ENCODE assay signal across 8 cellular contexts in the genomic region with DNA sequence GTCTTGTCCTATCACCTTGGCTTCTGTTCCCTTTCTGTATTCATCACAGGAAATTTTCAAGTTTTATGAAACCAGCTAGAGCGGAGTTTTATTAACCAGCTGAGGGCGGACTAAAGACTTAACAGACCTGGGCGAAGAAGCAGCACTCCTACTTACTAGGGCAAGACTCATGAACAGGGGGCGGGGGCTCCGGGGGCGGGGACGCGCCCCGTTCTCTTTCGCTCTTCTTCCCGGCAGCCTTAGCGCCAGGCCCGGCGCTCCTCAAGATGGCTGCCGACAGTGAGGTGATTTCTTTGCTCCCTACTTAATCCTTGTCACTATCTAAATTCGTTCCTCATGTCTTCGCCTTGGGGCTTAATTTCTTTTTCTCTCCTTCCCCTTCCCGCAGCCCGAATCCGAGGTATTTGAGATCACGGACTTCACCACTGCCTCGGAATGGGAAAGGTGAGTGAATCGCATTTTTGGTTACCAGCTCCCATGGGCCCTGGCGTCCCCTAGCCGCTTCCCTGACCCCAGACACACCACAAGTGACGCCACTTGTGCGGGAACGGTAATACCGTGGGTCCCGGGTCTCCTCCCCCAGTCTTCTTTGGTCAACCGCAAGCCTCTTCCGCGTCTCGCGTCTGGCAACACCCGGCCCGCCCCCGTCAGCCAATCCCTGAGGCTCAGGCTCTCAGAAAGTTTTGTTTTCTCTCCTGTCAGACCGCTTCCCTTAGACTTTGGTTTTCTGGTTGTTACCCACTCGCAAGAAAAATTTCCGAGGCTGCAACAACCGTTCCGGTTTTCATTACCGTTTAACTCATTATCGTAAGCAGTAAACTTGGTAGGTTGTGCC. TPM values are rescaled to one million over a fixed set of nuclear protein-coding genes. Genes with fewer than 3 reads are reported as not detected.
DNase-seq lines count a peak whose midpoint lies in the region; ATAC-seq and TF ChIP-seq lines count a peak whose summit lies in the region.

A gene (plus strand): TSS at position 251 of the 835 bp plus-strand sequence. CDS start 16 bp downstream, at position 267.

- H3K36me3 ChIP-seq in ascending aorta = peaks cover 0 to 6% of the 10 kb centered on the region in 2 donors
- H3K36me3 ChIP-seq in rectal smooth muscle tissue (ENCODE audit: control insufficient read depth, insufficient read depth, low read length) = no peaks in the 10 kb centered on the region
- H3K36me3 ChIP-seq in vagina = no peaks in the 10 kb centered on the region

- H3K9me3 ChIP-seq in ascending aorta = no peaks in the 10 kb centered on the region
- H3K9me3 ChIP-seq in vagina = no peaks in the 10 kb centered on the region

- TF ChIP-seq CTCF in ascending aorta (IDR thresholded peaks at IDR 0.05) = no peak
- TF ChIP-seq CTCF in vagina (IDR thresholded peaks at IDR 0.05) = no peak

- intact Hi-C loops in ascending aorta (cut with DNase I) (loop anchor here (1.0 to 10.0 kb wide), 5 partner anchors 135 to 933 kb away; a partner anchor contains a TSS), vagina (cut with DNase I) (no loop called here)

- H3K9ac ChIP-seq in rectal smooth muscle tissue (ENCODE audit: low read length) = peak within 1 kb of the TSS; percentile 93

- peaks cover 17% of the 10 kb centered on the region for H3K36me3 Mint-ChIP-seq in T-helper 2 cell treated with Interferon-gamma antibody and Interleukin-4, amounts not matched to agents 5 μg/mL and 100 μg/mL, for 36 hours (ENCODE audit: low read depth)

- peaks cover 38% of the 10 kb centered on the region for H3K4me1 Mint-ChIP-seq in T-helper 2 cell treated with Interferon-gamma antibody and Interleukin-4, amounts not matched to agents 5 μg/mL and 100 μg/mL, for 36 hours (ENCODE audit: low read depth)

- no peaks in the 10 kb centered on the region for H3K9me3 Mint-ChIP-seq in T-helper 2 cell treated with Interferon-gamma antibody and Interleukin-4, amounts not matched to agents 5 μg/mL and 100 μg/mL, for 36 hours

- H3K27ac ChIP-seq in ascending aorta = peak within 1 kb of the TSS; percentile 96 to 97
- H3K27ac ChIP-seq in rectal smooth muscle tissue (ENCODE audit: low read depth, low read length) = peak within 1 kb of the TSS; percentile 96
- H3K27ac ChIP-seq in vagina = peak within 1 kb of the TSS; percentile 97

- peaks cover 2% of the 10 kb centered on the region for H3K27me3 Mint-ChIP-seq in T-helper 2 cell treated with Interferon-gamma antibody and Interleukin-4, amounts not matched to agents 5 μg/mL and 100 μg/mL, for 36 hours (ENCODE audit: low read depth)

- DNase-seq in NCI-H2029 (lab: John Stamatoyannopoulos, UW) (peak; percentile 59), ascending aorta (ENCODE audit: low spot score in 2 of 2) (peak; percentile 33 to 90), hepatic stellate cell (ENCODE audit: low spot score) (peak; percentile 88), vagina (ENCODE audit: extremely low spot score in 2 of 2) (no peak)
- peak; percentile 96 for DNase-seq in T-helper 2 cell treated with Interferon-gamma antibody and Interleukin-4, amounts not matched to agents 5 μg/mL and 100 μg/mL, for 36 hours (ENCODE audit: low spot score)

- peak within 1 kb of the TSS; percentile 100 for H3K27ac Mint-ChIP-seq in T-helper 2 cell treated with Interferon-gamma antibody and Interleukin-4, amounts not matched to agents 5 μg/mL and 100 μg/mL, for 36 hours

- peak in 1 of 2 donors; percentile 53 for TF ChIP-seq POLR2A in vagina (IDR thresholded peaks at IDR 0.05)

- H3K4me3 ChIP-seq in ascending aorta = peak within 1 kb of the TSS; percentile 71 to 75
- H3K4me3 ChIP-seq in rectal smooth muscle tissue (ENCODE audit: low read length) = peak within 1 kb of the TSS; percentile 94
- peak within 1 kb of the TSS; percentile 88 to 93 for H3K4me3 ChIP-seq in vagina

- H3K4me3 Mint-ChIP-seq in T-helper 2 cell treated with Interferon-gamma antibody and Interleukin-4, amounts not matched to agents 5 μg/mL and 100 μg/mL, for 36 hours = peak within 1 kb of the TSS; percentile 98

- H3K4me1 ChIP-seq in ascending aorta (peaks cover 5 to 35% of the 10 kb centered on the region in 2 donors), rectal smooth muscle tissue (ENCODE audit: control insufficient read depth, insufficient read depth, low read length) (peaks cover 8% of the 10 kb centered on the region), vagina (peaks cover 39% of the 10 kb centered on the region)

- ATAC-seq in GM18502 (IDR thresholded peaks at IDR 0.05; ENCODE audit: poor library complexity, unreplicated experiment) (peak; percentile 90), HG02885 (IDR thresholded peaks at IDR 0.05; ENCODE audit: poor library complexity, unreplicated experiment) (peak; percentile 81)

- H3K27me3 ChIP-seq in ascending aorta (no peaks in the 10 kb centered on the region), rectal smooth muscle tissue (ENCODE audit: control insufficient read depth, insufficient read depth, low read length) (no peaks in the 10 kb centered on the region), vagina (no peaks in the 10 kb centered on the region)

RNA-seq across cellular contexts. Expression of the gene that starts here (rescaled TPM):
- total RNA-seq in ascending aorta (14.8 TPM), vagina (44.9 TPM)

Comparison
In these comparisons a context has a peak if more than half of its experiments do, and no peak if none do; other contexts are left out.
1. DNase-seq: peak in NCI-H2029 (single experiment), T-helper 2 cell treated with Interferon-gamma antibody and Interleukin-4, amounts not matched to agents 5 μg/mL and 100 μg/mL, for 36 hours (single experiment), ascending aorta (2 of 2) and hepatic stellate cell (single experiment); none in vagina (0 of 2).
2. Peak in every context shown above with its lines, with median percentiles within 50 percentile points of each other: H3K27ac ChIP-seq and H3K4me3 ChIP-seq.